In genomic region chr20:58651548-58651822, GRCh38 we compare ENCODE assay signal across 8 cellular contexts. TPM values are rescaled to one million over a fixed set of nuclear protein-coding genes. Genes with fewer than 3 reads are reported as not detected.
DNase-seq lines count a peak whose midpoint lies in the region; TF ChIP-seq lines count a peak whose summit lies in the region.

No MANE protein-coding gene starts in this region.

- H3K4me3 Mint-ChIP-seq in Caco-2 (ENCODE audit: unreplicated experiment): peak overlapping the region; percentile 88

- H3K27ac Mint-ChIP-seq in Caco-2 (ENCODE audit: unreplicated experiment): peak overlapping the region; percentile 91

- H3K36me3 ChIP-seq in Caco-2 (ENCODE audit: control insufficient read depth, insufficient read depth, low read length) (no peaks in the 10 kb centered on the region; the same call in 1 of the 2 replicates), mucosa of stomach (ENCODE audit: control insufficient read depth, insufficient read depth, low read length) (no peaks in the 10 kb centered on the region)

- no peaks in the 10 kb centered on the region for H3K9me3 ChIP-seq in Caco-2
- no peaks in the 10 kb centered on the region for H3K9me3 ChIP-seq in mucosa of stomach (ENCODE audit: control insufficient read depth, low read length)

- intact Hi-C loops in Caco-2 (cut with micrococcal nuclease; ENCODE audit: unreplicated experiment): loop anchor here (2.0 to 5.0 kb wide), 5 partner anchors 41 to 415 kb away; partner anchors contain the start of genes GNAS, GNAS-AS1 and NPEPL1

- DNase-seq in Caco-2: no peak
- peak; percentile 25 for DNase-seq in NCI-H1694 treated with DMSO at 0.1 percent for 48 hours (lab: John Stamatoyannopoulos, UW)
- DNase-seq in choroid plexus epithelial cell (ENCODE audit: low read depth): no peak
- no peak for DNase-seq in KBM-7
- no peak for DNase-seq in NCI-H187 treated with DMSO at 0.1 percent for 48 hours (lab: John Stamatoyannopoulos, UW)
- no peak for DNase-seq in GDM1 (lab: John Stamatoyannopoulos, UW)
- no peak for DNase-seq in HEK293T (ENCODE audit: extremely low spot score)

- peak overlapping the region; percentile 99 for H3K9ac ChIP-seq in mucosa of stomach (ENCODE audit: low read length)

- H3K27me3 ChIP-seq in Caco-2 (replicated peaks; ENCODE audit: control insufficient read depth, insufficient read depth, low read length): no peaks in the 10 kb centered on the region
- no peaks in the 10 kb centered on the region for H3K27me3 ChIP-seq in mucosa of stomach (ENCODE audit: control insufficient read depth, insufficient read depth, low read length)

- H3K4me3 ChIP-seq in Caco-2 (ENCODE audit: low read depth, low read length) (peak overlapping the region; percentile 69), choroid plexus epithelial cell (ENCODE audit: low read depth, low read length) (peak overlapping the region; percentile 92), mucosa of stomach (ENCODE audit: low read length) (peak overlapping the region; percentile 98)

- peaks cover 22% of the 10 kb centered on the region for H3K36me3 Mint-ChIP-seq in Caco-2 (ENCODE audit: insufficient read depth, unreplicated experiment)

- BruUV-seq in Caco-2 (replicated peaks; lab: Mats Ljungman, UMichigan): no TSS peak

- in situ Hi-C loops in KBM-7 (cut with MboI; ENCODE audit: low pct_unique_long_range_greater_than_20kb, low sequenced_read_pairs): no loop called here

- CTCF ChIA-PET in Caco-2 (lab: Charles Lee): interaction anchor here (0.6 to 1.8 kb wide), 31 partner anchors 8 to 804 kb away, joined by 3 to 32 read pairs (median 5); partner anchors contain the start of gene VAPB
- CTCF ChIA-PET in HEK293T (lab: Yijun Ruan, JAX): interaction anchor here (0.6 to 1.8 kb wide), 5 partner anchors 21 to 320 kb away, joined by 3 to 9 read pairs (median 4); no protein-coding TSS in a partner anchor

- TF ChIP-seq CTCF in Caco-2 (IDR thresholded peaks at IDR 0.05; ENCODE audit: insufficient read depth in 1 of 2, low read depth in 1 of 2, low read length in 1 of 2, severe bottlenecking in 1 of 2, unreplicated experiment in 1 of 2) (no peak), choroid plexus epithelial cell (conservative IDR thresholded peaks at IDR 0.05; ENCODE audit: low read depth, low read length) (no peak)

- no peaks in the 10 kb centered on the region for H3K9me3 Mint-ChIP-seq in Caco-2 (ENCODE audit: unreplicated experiment)

- H3K4me1 ChIP-seq in Caco-2 (peaks cover 23% of the 10 kb centered on the region), mucosa of stomach (ENCODE audit: control insufficient read depth, insufficient read depth, low read length) (peaks cover 10% of the 10 kb centered on the region)

- POLR2A ChIA-PET in Caco-2 (lab: Charles Lee): interaction anchor here (0.6 to 1.5 kb wide), 9 partner anchors 8 to 657 kb away, joined by 3 to 10 read pairs (median 5); partner anchors contain the start of gene VAPB
- POLR2A ChIA-PET in HEK293T (lab: Yijun Ruan, JAX): interaction anchor here (0.7 to 2.2 kb wide), 26 partner anchors 8 to 381 kb away, joined by 3 to 23 read pairs (median 4); partner anchors contain the start of genes ATP5F1E and VAPB

- peaks cover 21% of the 10 kb centered on the region for H3K4me1 Mint-ChIP-seq in Caco-2 (ENCODE audit: low read depth, unreplicated experiment)

- no peaks in the 10 kb centered on the region for H3K27me3 Mint-ChIP-seq in Caco-2 (ENCODE audit: insufficient read depth, unreplicated experiment)

TF ChIP-seq in HEK293T, 16 proteins besides CTCF, POLR2A, EP300 and RAD21:
- TF ChIP-seq SUZ12 (IDR thresholded peaks at IDR 0.05): no peak
- no peak for TF ChIP-seq ZNF384 (IDR thresholded peaks at IDR 0.05)
- TF ChIP-seq FOXA1 (IDR thresholded peaks at IDR 0.05): no peak
- TF ChIP-seq LEF1 (IDR thresholded peaks at IDR 0.05; ENCODE audit: borderline replicate concordance): no peak
- no peak for TF ChIP-seq PKNOX1 (IDR thresholded peaks at IDR 0.05)
- TF ChIP-seq ELF4 (IDR thresholded peaks at IDR 0.05): no peak
- TF ChIP-seq FOXK2 (IDR thresholded peaks at IDR 0.05): no peak
- no peak for TF ChIP-seq ARNT (IDR thresholded peaks at IDR 0.05)
- TF ChIP-seq CTBP1 (IDR thresholded peaks at IDR 0.05; ENCODE audit: borderline replicate concordance): no peak
- TF ChIP-seq L3MBTL2 (conservative IDR thresholded peaks at IDR 0.05): no peak
- TF ChIP-seq HDGF (IDR thresholded peaks at IDR 0.05; ENCODE audit: borderline replicate concordance): no peak
- TF ChIP-seq NFRKB (IDR thresholded peaks at IDR 0.05): no peak
- TF ChIP-seq TARDBP (IDR thresholded peaks at IDR 0.05): no peak
- TF ChIP-seq SP1 (IDR thresholded peaks at IDR 0.05): no peak
- no peak for TF ChIP-seq BHLHE40 (IDR thresholded peaks at IDR 0.05; ENCODE audit: borderline replicate concordance)
- no peak for TF ChIP-seq FOXM1 (IDR thresholded peaks at IDR 0.05; ENCODE audit: borderline replicate concordance)

RNA-seq across cellular contexts. Expression of gene STX16, which starts 0.4 kb away (rescaled TPM):
- total RNA-seq in Caco-2 (2022): 82.2 and 97.0 TPM in 2 replicates

RNA-seq across cellular contexts. Expression of gene NPEPL1, which starts 41.1 kb away (rescaled TPM):
- total RNA-seq in Caco-2 (2022): 32.9 and 41.9 TPM in 2 replicates
